Comparison of ENCODE assay signal across 1 cellular context in the genomic region with DNA sequence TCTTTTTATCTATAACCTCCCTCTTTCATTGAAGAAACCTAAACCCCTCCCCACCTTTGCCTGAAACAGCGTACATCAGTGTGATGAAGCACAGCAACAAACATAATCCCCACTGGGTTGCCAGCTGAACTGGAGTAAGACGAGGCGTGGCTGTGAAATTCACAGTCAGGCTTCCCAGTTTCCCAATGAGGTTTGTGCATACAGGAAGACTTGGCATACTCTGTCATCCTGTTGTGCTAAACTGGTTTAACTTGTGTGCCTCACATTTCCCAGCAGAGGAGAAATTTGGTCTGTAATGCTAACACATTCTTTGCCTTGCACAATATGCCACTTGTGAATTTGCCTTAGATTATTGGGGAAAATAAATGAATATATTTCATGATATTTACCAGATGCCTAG.
TF ChIP-seq lines count a peak whose summit lies in the region.

No MANE protein-coding gene starts in this region.

TF ChIP-seq in GM23338, 12 proteins besides CTCF, POLR2A, EP300 and RAD21 (continued from another document):
- TF ChIP-seq REST (IDR thresholded peaks at IDR 0.05; ENCODE audit: unreplicated experiment) (no peak), POLR2AphosphoS5 (IDR thresholded peaks at IDR 0.05; ENCODE audit: low read depth) (no peak), ZNF331 (CRISPR knock-in tag; IDR thresholded peaks at IDR 0.05; ENCODE audit: low read depth) (no peak), EZH2 (IDR thresholded peaks at IDR 0.05; ENCODE audit: low read depth, unreplicated experiment) (no peak), ZNF114 (CRISPR knock-in tag; IDR thresholded peaks at IDR 0.05) (no peak), JUNB (IDR thresholded peaks at IDR 0.05; ENCODE audit: unreplicated experiment) (no peak), NANOG (IDR thresholded peaks at IDR 0.05; ENCODE audit: borderline replicate concordance) (no peak), EZH2phosphoT487 (IDR thresholded peaks at IDR 0.05; ENCODE audit: unreplicated experiment) (no peak), CREB1 (CRISPR knock-in tag; IDR thresholded peaks at IDR 0.05; ENCODE audit: low read depth) (no peak)
- TF ChIP-seq, protein P1, sequence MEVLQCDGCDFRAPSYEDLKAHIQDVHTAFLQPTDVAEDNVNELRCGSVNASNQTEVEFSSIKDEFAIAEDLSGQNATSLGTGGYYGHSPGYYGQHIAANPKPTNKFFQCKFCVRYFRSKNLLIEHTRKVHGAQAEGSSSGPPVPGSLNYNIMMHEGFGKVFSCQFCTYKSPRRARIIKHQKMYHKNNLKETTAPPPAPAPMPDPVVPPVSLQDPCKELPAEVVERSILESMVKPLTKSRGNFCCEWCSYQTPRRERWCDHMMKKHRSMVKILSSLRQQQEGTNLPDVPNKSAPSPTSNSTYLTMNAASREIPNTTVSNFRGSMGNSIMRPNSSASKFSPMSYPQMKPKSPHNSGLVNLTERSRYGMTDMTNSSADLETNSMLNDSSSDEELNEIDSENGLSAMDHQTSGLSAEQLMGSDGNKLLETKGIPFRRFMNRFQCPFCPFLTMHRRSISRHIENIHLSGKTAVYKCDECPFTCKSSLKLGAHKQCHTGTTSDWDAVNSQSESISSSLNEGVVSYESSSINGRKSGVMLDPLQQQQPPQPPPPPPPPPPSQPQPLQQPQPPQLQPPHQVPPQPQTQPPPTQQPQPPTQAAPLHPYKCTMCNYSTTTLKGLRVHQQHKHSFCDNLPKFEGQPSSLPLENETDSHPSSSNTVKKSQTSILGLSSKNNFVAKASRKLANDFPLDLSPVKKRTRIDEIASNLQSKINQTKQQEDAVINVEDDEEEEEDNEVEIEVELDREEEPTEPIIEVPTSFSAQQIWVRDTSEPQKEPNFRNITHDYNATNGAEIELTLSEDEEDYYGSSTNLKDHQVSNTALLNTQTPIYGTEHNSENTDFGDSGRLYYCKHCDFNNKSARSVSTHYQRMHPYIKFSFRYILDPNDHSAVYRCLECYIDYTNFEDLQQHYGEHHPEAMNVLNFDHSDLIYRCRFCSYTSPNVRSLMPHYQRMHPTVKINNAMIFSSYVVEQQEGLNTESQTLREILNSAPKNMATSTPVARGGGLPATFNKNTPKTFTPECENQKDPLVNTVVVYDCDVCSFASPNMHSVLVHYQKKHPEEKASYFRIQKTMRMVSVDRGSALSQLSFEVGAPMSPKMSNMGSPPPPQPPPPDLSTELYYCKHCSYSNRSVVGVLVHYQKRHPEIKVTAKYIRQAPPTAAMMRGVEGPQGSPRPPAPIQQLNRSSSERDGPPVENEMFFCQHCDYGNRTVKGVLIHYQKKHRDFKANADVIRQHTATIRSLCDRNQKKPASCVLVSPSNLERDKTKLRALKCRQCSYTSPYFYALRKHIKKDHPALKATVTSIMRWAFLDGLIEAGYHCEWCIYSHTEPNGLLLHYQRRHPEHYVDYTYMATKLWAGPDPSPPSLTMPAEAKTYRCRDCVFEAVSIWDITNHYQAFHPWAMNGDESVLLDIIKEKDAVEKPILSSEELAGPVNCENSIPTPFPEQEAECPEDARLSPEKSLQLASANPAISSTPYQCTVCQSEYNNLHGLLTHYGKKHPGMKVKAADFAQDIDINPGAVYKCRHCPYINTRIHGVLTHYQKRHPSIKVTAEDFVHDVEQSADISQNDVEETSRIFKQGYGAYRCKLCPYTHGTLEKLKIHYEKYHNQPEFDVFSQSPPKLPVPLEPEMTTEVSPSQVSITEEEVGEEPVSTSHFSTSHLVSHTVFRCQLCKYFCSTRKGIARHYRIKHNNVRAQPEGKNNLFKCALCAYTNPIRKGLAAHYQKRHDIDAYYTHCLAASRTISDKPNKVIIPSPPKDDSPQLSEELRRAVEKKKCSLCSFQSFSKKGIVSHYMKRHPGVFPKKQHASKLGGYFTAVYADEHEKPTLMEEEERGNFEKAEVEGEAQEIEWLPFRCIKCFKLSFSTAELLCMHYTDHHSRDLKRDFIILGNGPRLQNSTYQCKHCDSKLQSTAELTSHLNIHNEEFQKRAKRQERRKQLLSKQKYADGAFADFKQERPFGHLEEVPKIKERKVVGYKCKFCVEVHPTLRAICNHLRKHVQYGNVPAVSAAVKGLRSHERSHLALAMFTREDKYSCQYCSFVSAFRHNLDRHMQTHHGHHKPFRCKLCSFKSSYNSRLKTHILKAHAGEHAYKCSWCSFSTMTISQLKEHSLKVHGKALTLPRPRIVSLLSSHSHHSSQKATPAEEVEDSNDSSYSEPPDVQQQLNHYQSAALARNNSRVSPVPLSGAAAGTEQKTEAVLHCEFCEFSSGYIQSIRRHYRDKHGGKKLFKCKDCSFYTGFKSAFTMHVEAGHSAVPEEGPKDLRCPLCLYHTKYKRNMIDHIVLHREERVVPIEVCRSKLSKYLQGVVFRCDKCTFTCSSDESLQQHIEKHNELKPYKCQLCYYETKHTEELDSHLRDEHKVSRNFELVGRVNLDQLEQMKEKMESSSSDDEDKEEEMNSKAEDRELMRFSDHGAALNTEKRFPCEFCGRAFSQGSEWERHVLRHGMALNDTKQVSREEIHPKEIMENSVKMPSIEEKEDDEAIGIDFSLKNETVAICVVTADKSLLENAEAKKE (CRISPR knock-in tag; IDR thresholded peaks at IDR 0.05): no peak
